Comparison of ENCODE assay signal across 9 cellular contexts in the genomic region with DNA sequence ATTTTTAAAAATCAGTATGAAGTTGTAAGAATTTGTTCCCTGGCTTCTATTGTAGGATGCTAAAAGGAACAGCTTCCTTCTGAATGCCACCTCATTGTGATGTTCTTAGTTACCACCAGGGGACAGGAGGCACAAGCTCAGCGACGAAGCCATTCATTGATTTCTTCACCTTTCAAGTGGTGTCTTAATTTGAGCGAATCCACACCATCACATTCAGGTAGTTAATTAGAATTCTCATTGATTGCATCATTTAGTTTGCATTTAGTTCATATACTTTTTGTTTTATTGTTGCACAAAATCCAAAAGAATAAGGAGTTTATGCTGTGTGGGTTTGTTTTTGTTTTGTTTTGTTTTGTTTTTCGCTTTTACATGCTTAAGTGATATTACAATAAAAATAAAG. TPM values are rescaled to one million over a fixed set of nuclear protein-coding genes. Genes with fewer than 3 reads are reported as not detected.
DNase-seq lines count a peak whose midpoint lies in the region; ATAC-seq, FAIRE-seq and TF ChIP-seq lines count a peak whose summit lies in the region.
"Had no signal": no experiment of that assay in that cellular context is flagged by ENCODE, and none has a peak within 500 bp of the region (broad histone marks: within the 10 kb centered on the region; RNA-seq: fewer than 3 reads in every experiment).

No MANE protein-coding gene starts in this region.

- H3K27ac ChIP-seq in effector memory CD4-positive, alpha-beta T cell (ENCODE audit: insufficient read depth, low read length, poor library complexity, severe bottlenecking), result no peak overlapping the region

- no peaks in the 10 kb centered on the region for H3K9me3 ChIP-seq in effector memory CD4-positive, alpha-beta T cell (ENCODE audit: control insufficient read depth, low read length)

- H3K4me3 ChIP-seq in AG09309 (ENCODE audit: control insufficient read depth, low read depth, low read length) (no peak overlapping the region), GM12864 (ENCODE audit: low read depth, low read length) (peak overlapping the region; percentile 24; the same call in 1 of the 2 replicates)
- peak overlapping the region; percentile 32 for H3K4me3 ChIP-seq in effector memory CD4-positive, alpha-beta T cell (ENCODE audit: insufficient read depth, low read depth, low read length, poor library complexity, severe bottlenecking)
- H3K4me3 ChIP-seq: lung had no signal

- TF ChIP-seq CTCF in AG09309 (IDR thresholded peaks at IDR 0.05; ENCODE audit: control insufficient read depth, insufficient read depth, low read depth, low read length, missing control alignments) (peak; percentile 46), GM12864 (IDR thresholded peaks at IDR 0.05; ENCODE audit: low read depth, low read length, missing control alignments) (peak; percentile 76)

- FAIRE-seq in frontal cortex (lab: Jason Lieb, UNC), result no peak

- no peaks in the 10 kb centered on the region for H3K4me1 ChIP-seq in effector memory CD4-positive, alpha-beta T cell (ENCODE audit: control insufficient read depth, insufficient read depth, low read length, poor library complexity, severe bottlenecking)

- no peak for ATAC-seq in GM18505 (IDR thresholded peaks at IDR 0.05; ENCODE audit: unreplicated experiment)

- no peak for DNase-seq in AG09309 (ENCODE audit: low read depth)
- no peak for DNase-seq in GM12864 (ENCODE audit: low read depth)
- DNase-seq in NCI-H69 (lab: John Stamatoyannopoulos, UW), result peak; percentile 42
- DNase-seq in effector memory CD4-positive, alpha-beta T cell, result no peak
- DNase-seq in frontal cortex (ENCODE audit: low spot score in 2 of 2), result no peak
- no peak for DNase-seq in hippocampal formation (lab: John Stamatoyannopoulos, UW)
- no peak for DNase-seq in activated CD4-positive, alpha-beta T cell treated with anti-CD3 and anti-CD28 coated beads, Interleukin-2, amount 50 U/mL, for 48 hours

- H3K27me3 ChIP-seq in effector memory CD4-positive, alpha-beta T cell (replicated peaks; ENCODE audit: control insufficient read depth, insufficient read depth, low read length, poor library complexity, severe bottlenecking), result no peaks in the 10 kb centered on the region

- no peaks in the 10 kb centered on the region for H3K36me3 ChIP-seq in effector memory CD4-positive, alpha-beta T cell (ENCODE audit: control insufficient read depth, insufficient read depth, low read length)

- TF ChIP-seq POLR2A in GM18505 (IDR thresholded peaks at IDR 0.05; ENCODE audit: borderline replicate concordance, extremely low read depth, insufficient read depth, insufficient read length), result no peak

RNA-seq across cellular contexts. Expression of gene CYP27C1, which starts 23.1 kb away (rescaled TPM):
- 2.4 TPM for total RNA-seq in frontal cortex
